In the genomic region with DNA sequence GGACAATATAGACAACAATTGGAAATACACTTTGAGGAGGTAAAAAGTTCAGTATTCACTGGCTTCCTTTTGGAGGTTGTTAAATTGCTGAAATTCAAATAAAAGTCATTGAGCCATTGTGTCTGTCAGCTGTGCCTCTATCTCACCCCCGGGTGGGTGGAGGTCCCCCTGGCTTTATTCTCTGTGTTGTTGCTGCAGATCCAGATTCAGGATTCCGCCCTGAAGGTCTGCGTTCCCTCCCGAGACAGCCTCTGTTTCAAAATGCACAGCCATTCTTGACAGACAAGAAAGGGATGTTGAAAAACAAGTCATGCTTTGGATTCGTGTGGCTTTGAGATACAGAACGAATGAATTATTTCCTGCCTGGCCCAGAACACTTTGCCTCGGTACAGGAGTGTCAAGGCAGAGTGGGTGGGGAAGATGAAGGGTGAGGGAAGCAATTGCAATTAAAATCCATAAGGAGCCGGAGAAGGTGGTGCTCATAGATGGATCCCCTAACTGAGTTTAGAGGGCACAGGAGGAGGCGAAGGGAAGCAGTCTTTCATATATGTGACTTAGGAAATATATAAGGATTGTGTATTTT, we compare ENCODE assay signal across 20 cellular contexts.
"Had no signal": no experiment of that assay in that cellular context is flagged by ENCODE, and none has a peak within 500 bp of the region (broad histone marks: within the 10 kb centered on the region; RNA-seq: fewer than 3 reads in every experiment).

No MANE protein-coding gene starts in this region.

- H3K9me3 ChIP-seq: body of pancreas, colonic mucosa, neutrophil, right atrium auricular region, transverse colon had no signal

- H3K4me1 ChIP-seq: body of pancreas, colonic mucosa, foreskin keratinocyte, right atrium auricular region, transverse colon had no signal

- H3K27ac ChIP-seq: body of pancreas, colonic mucosa, foreskin keratinocyte, neutrophil, right atrium auricular region, transverse colon, VCaP had no signal

- ATAC-seq: activated CD4-positive, alpha-beta T cell treated with anti-CD3 and anti-CD28 coated beads for 36 hours; activated CD8-positive, alpha-beta memory T cell treated with anti-CD3 and anti-CD28 coated beads, Interleukin-2, amount 10 ng/mL, durations not matched to agents 7 days and 5 days; activated T-cell treated with anti-CD3 and anti-CD28 coated beads, Interleukin-2, amount 50 U/mL, for 4 hours; body of pancreas; foreskin keratinocyte had no signal

- H3K27me3 ChIP-seq: body of pancreas, colonic mucosa, foreskin keratinocyte, right atrium auricular region, transverse colon had no signal

- H3K4me1 Mint-ChIP-seq: activated CD4-positive, alpha-beta T cell treated with anti-CD3 and anti-CD28 coated beads for 36 hours; activated CD8-positive, alpha-beta memory T cell treated with anti-CD3 and anti-CD28 coated beads, Interleukin-2, amount 10 ng/mL, durations not matched to agents 7 days and 5 days; activated naive CD4-positive, alpha-beta T cell treated with anti-CD3 and anti-CD28 coated beads, Interleukin-2, amount 50 U/mL, for 24 hours had no signal

- H3K27ac Mint-ChIP-seq: activated CD4-positive, alpha-beta memory T cell treated with anti-CD3 and anti-CD28 coated beads for 36 hours; activated CD4-positive, alpha-beta T cell treated with anti-CD3 and anti-CD28 coated beads for 36 hours; activated CD8-positive, alpha-beta memory T cell treated with anti-CD3 and anti-CD28 coated beads, Interleukin-2, amount 10 ng/mL, durations not matched to agents 7 days and 5 days; activated naive CD4-positive, alpha-beta T cell treated with anti-CD3 and anti-CD28 coated beads, Interleukin-2, amount 50 U/mL, for 24 hours had no signal

- H3K36me3 Mint-ChIP-seq: activated CD4-positive, alpha-beta memory T cell treated with anti-CD3 and anti-CD28 coated beads for 36 hours; activated CD8-positive, alpha-beta memory T cell treated with anti-CD3 and anti-CD28 coated beads, Interleukin-2, amount 10 ng/mL, durations not matched to agents 7 days and 5 days; activated naive CD4-positive, alpha-beta T cell treated with anti-CD3 and anti-CD28 coated beads, Interleukin-2, amount 50 U/mL, for 24 hours had no signal

- DNase-seq: activated CD4-positive, alpha-beta memory T cell treated with anti-CD3 and anti-CD28 coated beads for 36 hours; activated CD4-positive, alpha-beta T cell treated with anti-CD3 and anti-CD28 coated beads for 36 hours; activated CD8-positive, alpha-beta memory T cell treated with anti-CD3 and anti-CD28 coated beads, Interleukin-2, amount 10 ng/mL, durations not matched to agents 7 days and 5 days; activated effector memory CD4-positive, alpha-beta T cell treated with anti-CD3 and anti-CD28 coated beads, Interleukin-2, amount 50 U/mL, for 16 hours; activated T-cell treated with anti-CD3 and anti-CD28 coated beads, Interleukin-2, amount 50 U/mL, for 4 hours; body of pancreas; central memory CD4-positive, alpha-beta T cell; colonic mucosa; foreskin keratinocyte; midbrain; small intestine; stimulated activated CD4-positive, alpha-beta T cell treated with anti-CD3 and anti-CD28 coated beads, Interleukin-4, amount 100 ng/mL, for 4 hours; stimulated activated CD8-positive, alpha-beta memory T cell treated with anti-CD3 and anti-CD28 coated beads, Interleukin-4, amount 100 ng/mL, for 48 hours; stimulated activated naive CD4-positive, alpha-beta T cell treated with Interleukin-2 at 50 U/mL for 16 hours; transverse colon had no signal

- H3K9me3 Mint-ChIP-seq: activated CD4-positive, alpha-beta memory T cell treated with anti-CD3 and anti-CD28 coated beads for 36 hours; activated naive CD4-positive, alpha-beta T cell treated with anti-CD3 and anti-CD28 coated beads, Interleukin-2, amount 50 U/mL, for 24 hours; activated T-cell treated with anti-CD3 and anti-CD28 coated beads, Interleukin-2, amount 50 U/mL, for 4 hours had no signal

- H3K36me3 ChIP-seq: colonic mucosa, neutrophil, right atrium auricular region, transverse colon had no signal

- H3K4me3 ChIP-seq: body of pancreas, colonic mucosa, lung, right atrium auricular region, transverse colon had no signal

- H3K4me3 Mint-ChIP-seq: activated CD4-positive, alpha-beta memory T cell treated with anti-CD3 and anti-CD28 coated beads for 36 hours; activated CD4-positive, alpha-beta T cell treated with anti-CD3 and anti-CD28 coated beads for 36 hours; activated CD8-positive, alpha-beta memory T cell treated with anti-CD3 and anti-CD28 coated beads, Interleukin-2, amount 10 ng/mL, durations not matched to agents 7 days and 5 days; activated naive CD4-positive, alpha-beta T cell treated with anti-CD3 and anti-CD28 coated beads, Interleukin-2, amount 50 U/mL, for 24 hours; activated T-cell treated with anti-CD3 and anti-CD28 coated beads, Interleukin-2, amount 50 U/mL, for 4 hours had no signal
